8 cellular contexts compared by ENCODE assay signal in the genomic region with DNA sequence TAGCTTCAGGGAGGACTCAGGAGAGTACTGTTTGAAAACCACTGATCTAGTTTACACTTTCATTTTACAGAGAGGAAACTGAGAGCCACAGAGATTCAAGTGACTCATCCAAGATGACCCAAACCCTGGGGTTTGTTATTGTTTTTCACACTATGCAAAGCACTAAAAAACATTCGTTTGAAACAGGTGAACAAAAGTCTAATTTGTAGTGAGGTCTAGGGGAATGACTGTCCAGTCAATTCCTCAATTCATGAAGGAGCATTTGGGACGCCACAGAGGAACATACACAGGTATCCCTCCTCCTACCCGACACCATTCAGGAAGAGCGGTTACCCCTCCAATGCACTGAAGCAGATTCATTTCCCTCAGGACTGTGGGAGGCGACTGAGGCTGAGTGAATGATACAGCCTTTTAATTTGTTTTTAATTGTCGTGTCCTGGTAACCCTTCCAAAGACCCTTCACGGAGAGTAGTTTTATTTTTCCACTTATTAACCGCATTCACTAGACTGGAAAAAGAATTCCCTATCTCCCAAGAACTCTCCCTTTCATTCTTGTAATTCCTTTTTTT. TPM values are rescaled to one million over a fixed set of nuclear protein-coding genes. Genes with fewer than 3 reads are reported as not detected.
DNase-seq lines count a peak whose midpoint lies in the region; ATAC-seq and TF ChIP-seq lines count a peak whose summit lies in the region.

No MANE protein-coding gene starts in this region.

- ATAC-seq in GM21360 (IDR thresholded peaks at IDR 0.05; ENCODE audit: unreplicated experiment): peak; percentile 90
- peak; percentile 98 for ATAC-seq in HG03558 (IDR thresholded peaks at IDR 0.05; ENCODE audit: extremely low read depth, unreplicated experiment)
- no peak for ATAC-seq in omental fat pad (ENCODE audit: low FRiP score)

- H3K4me1 ChIP-seq in prostate gland (replicated peaks): no peaks in the 10 kb centered on the region

- H3K4me3 ChIP-seq in prostate gland: no peak overlapping the region

- intact Hi-C loops in prostate gland (cut with DNase I): no loop called here

- H3K9me3 ChIP-seq in prostate gland: no peaks in the 10 kb centered on the region

- peak overlapping the region; percentile 34 to 49 for H3K27ac ChIP-seq in prostate gland

- DNase-seq in CD1c-positive myeloid dendritic cell (ENCODE audit: extremely low spot score) (peak; percentile 24), dedifferentiated amniotic fluid mesenchymal stem cell (ENCODE audit: extremely low spot score) (peak; percentile 22), prostate gland (ENCODE audit: low spot score) (no peak), omental fat pad (ENCODE audit: low spot score) (no peak), NCI-H524 (lab: John Stamatoyannopoulos, UW) (no peak), glomerular visceral epithelial cell (ENCODE audit: extremely low spot score) (no peak)

- WGBS in prostate gland: 36% methylated on average over 8 of the region's 8 CpGs

- no peaks in the 10 kb centered on the region for H3K36me3 ChIP-seq in prostate gland

- TF ChIP-seq CTCF in prostate gland (IDR thresholded peaks at IDR 0.05) (no peak), omental fat pad (IDR thresholded peaks at IDR 0.05) (no peak)

- no peaks in the 10 kb centered on the region for H3K27me3 ChIP-seq in prostate gland (replicated peaks; ENCODE audit: insufficient read depth)

- no peak for TF ChIP-seq POLR2A in prostate gland (IDR thresholded peaks at IDR 0.05)

RNA-seq across cellular contexts. Expression of gene TLR10, which starts 30.3 kb away (rescaled TPM):
- total RNA-seq in prostate gland (under 1 TPM; 0.14 to 0.68 TPM), omental fat pad (1 to 10 TPM in 1 of 4 donors, under 1 TPM in 3; 0.12 to 2.5 (median 0.33) TPM)

RNA-seq across cellular contexts. Expression of gene TLR1, which starts 52.1 kb away (rescaled TPM):
- total RNA-seq in prostate gland (1 to 10 TPM; 7.4 to 7.8 TPM), omental fat pad (10 to 100 TPM; 17.0 to 35.8 (median 27.1) TPM)

Comparison
In these comparisons a context has a peak if more than half of its experiments do, and no peak if none do; other contexts are left out.
1. DNase-seq: peak in CD1c-positive myeloid dendritic cell (single experiment) and dedifferentiated amniotic fluid mesenchymal stem cell (single experiment); none in prostate gland (single experiment), omental fat pad (single experiment), NCI-H524 (0 of 2) and glomerular visceral epithelial cell (single experiment).